1 cellular context compared by ENCODE assay signal in genomic region chr12:57086951-57087688, GRCh38.
TF ChIP-seq lines count a peak whose summit lies in the region.

No MANE protein-coding gene starts in this region.

TF ChIP-seq in K562, 482 proteins besides CTCF, POLR2A, EP300 and RAD21 (continued from another document and continues in another):
- TF ChIP-seq FOXO4 (CRISPR knock-in tag; IDR thresholded peaks at IDR 0.05) (no peak), THAP12 (CRISPR knock-in tag; IDR thresholded peaks at IDR 0.05) (0 out of 2 replicates have a peak, but pooled peaks have one; percentile 29), NFIC (IDR thresholded peaks at IDR 0.05) (0 out of 2 replicates have a peak, but pooled peaks have one; percentile 2), CREB1 (IDR thresholded peaks at IDR 0.05) (peak; percentile 58), CREB1 (CRISPR knock-in tag; IDR thresholded peaks at IDR 0.05) (no peak; the same call in 1 of the 2 replicates), EGR1 (conservative IDR thresholded peaks at IDR 0.05) (peak; percentile 94; the same call in 1 of the 2 replicates), JUND (IDR thresholded peaks at IDR 0.05; ENCODE audit: borderline replicate concordance, low read depth, low read length) (no peak), JUND (tag; IDR thresholded peaks at IDR 0.05; ENCODE audit: borderline replicate concordance, low read depth, low read length) (no peak), ZNF253 (CRISPR knock-in tag; conservative IDR thresholded peaks at IDR 0.05) (no peak), ETV1 (tag; conservative IDR thresholded peaks at IDR 0.05; ENCODE audit: low read depth) (no peak), ZNF780A (CRISPR knock-in tag; IDR thresholded peaks at IDR 0.05) (no peak), ZBTB49 (CRISPR knock-in tag; IDR thresholded peaks at IDR 0.05; ENCODE audit: borderline replicate concordance) (no peak), CREM (IDR thresholded peaks at IDR 0.05; ENCODE audit: low read depth) (peak; percentile 89), ZNF740 (CRISPR knock-in tag; IDR thresholded peaks at IDR 0.05) (0 out of 2 replicates have a peak, but pooled peaks have one; percentile 15), ZNF740 (tag; IDR thresholded peaks at IDR 0.05) (no peak), NFATC3 (IDR thresholded peaks at IDR 0.05) (no peak), JUN (IDR thresholded peaks at IDR 0.05; ENCODE audit: borderline replicate concordance, low read depth, low read length) (no peak), JUN (CRISPR knock-in tag; IDR thresholded peaks at IDR 0.05; ENCODE audit: borderline replicate concordance) (no peak), TRIM28 (IDR thresholded peaks at IDR 0.05) (no peak), ZNF764 (CRISPR knock-in tag; IDR thresholded peaks at IDR 0.05; ENCODE audit: low read depth) (no peak), ADNP (tag; IDR thresholded peaks at IDR 0.05) (no peak), NFE2L1 (tag; IDR thresholded peaks at IDR 0.05; ENCODE audit: borderline replicate concordance, low read depth) (no peak), SMAD1 (IDR thresholded peaks at IDR 0.05; ENCODE audit: low read depth, low read length, partially characterized antibody) (peak; percentile 58), PTRF (tag; IDR thresholded peaks at IDR 0.05) (no peak), ZNF316 (IDR thresholded peaks at IDR 0.05) (no peak), ZNF778 (CRISPR knock-in tag; IDR thresholded peaks at IDR 0.05) (no peak), TBP (optimal IDR thresholded peaks at IDR 0.05; ENCODE audit: low read depth, low read length) (peak; percentile 5), NFRKB (IDR thresholded peaks at IDR 0.05; ENCODE audit: low read depth) (peak; percentile 27; the same call in 1 of the 2 replicates), ZNF174 (CRISPR knock-in tag; IDR thresholded peaks at IDR 0.05) (no peak), KDM1A (IDR thresholded peaks at IDR 0.05) (0 out of 4 replicates have a peak, but pooled peaks of 1 of the 2 experiments have one; percentile 5), STAT5A (IDR thresholded peaks at IDR 0.05; ENCODE audit: borderline replicate concordance, low read length) (no peak), ZFP91 (CRISPR knock-in tag; IDR thresholded peaks at IDR 0.05) (no peak), TEAD4 (IDR thresholded peaks at IDR 0.05; ENCODE audit: low read length) (no peak), TEAD4 (CRISPR knock-in tag; IDR thresholded peaks at IDR 0.05; ENCODE audit: borderline replicate concordance) (no peak), NEUROD1 (IDR thresholded peaks at IDR 0.05; ENCODE audit: borderline replicate concordance, low read depth, low read length, partially characterized antibody) (peak; percentile 21), EP400 (IDR thresholded peaks at IDR 0.05) (peak; percentile 52; the same call in 1 of the 2 replicates), BRD4 (IDR thresholded peaks at IDR 0.05) (0 out of 2 replicates have a peak, but pooled peaks have one; percentile 50), ZNF121 (CRISPR knock-in tag; conservative IDR thresholded peaks at IDR 0.05) (no peak), TEAD1 (CRISPR knock-in tag; IDR thresholded peaks at IDR 0.05) (no peak), ZNF224 (CRISPR knock-in tag; IDR thresholded peaks at IDR 0.05) (no peak), GTF2E2 (tag; IDR thresholded peaks at IDR 0.05) (peak; percentile 26; the same call in 1 of the 2 replicates), RUNX1 (IDR thresholded peaks at IDR 0.05; ENCODE audit: low read depth) (no peak)
- TF ChIP-seq, protein P1, sequence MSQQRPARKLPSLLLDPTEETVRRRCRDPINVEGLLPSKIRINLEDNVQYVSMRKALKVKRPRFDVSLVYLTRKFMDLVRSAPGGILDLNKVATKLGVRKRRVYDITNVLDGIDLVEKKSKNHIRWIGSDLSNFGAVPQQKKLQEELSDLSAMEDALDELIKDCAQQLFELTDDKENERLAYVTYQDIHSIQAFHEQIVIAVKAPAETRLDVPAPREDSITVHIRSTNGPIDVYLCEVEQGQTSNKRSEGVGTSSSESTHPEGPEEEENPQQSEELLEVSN (IDR thresholded peaks at IDR 0.05; ENCODE audit: borderline replicate concordance in 1 of 2, extremely low read depth in 1 of 2, insufficient read depth in 1 of 2, insufficient read length in 1 of 2, low read depth in 1 of 2, low read length in 1 of 2, poor library complexity in 1 of 2, severe bottlenecking in 1 of 2) = peak in 1 of 2 experiments; percentile 79
- TF ChIP-seq, protein P2, sequence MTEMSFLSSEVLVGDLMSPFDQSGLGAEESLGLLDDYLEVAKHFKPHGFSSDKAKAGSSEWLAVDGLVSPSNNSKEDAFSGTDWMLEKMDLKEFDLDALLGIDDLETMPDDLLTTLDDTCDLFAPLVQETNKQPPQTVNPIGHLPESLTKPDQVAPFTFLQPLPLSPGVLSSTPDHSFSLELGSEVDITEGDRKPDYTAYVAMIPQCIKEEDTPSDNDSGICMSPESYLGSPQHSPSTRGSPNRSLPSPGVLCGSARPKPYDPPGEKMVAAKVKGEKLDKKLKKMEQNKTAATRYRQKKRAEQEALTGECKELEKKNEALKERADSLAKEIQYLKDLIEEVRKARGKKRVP (CRISPR knock-in tag; IDR thresholded peaks at IDR 0.05) = 0 out of 2 replicates have a peak, but pooled peaks have one; percentile 11
- TF ChIP-seq, protein P3, sequence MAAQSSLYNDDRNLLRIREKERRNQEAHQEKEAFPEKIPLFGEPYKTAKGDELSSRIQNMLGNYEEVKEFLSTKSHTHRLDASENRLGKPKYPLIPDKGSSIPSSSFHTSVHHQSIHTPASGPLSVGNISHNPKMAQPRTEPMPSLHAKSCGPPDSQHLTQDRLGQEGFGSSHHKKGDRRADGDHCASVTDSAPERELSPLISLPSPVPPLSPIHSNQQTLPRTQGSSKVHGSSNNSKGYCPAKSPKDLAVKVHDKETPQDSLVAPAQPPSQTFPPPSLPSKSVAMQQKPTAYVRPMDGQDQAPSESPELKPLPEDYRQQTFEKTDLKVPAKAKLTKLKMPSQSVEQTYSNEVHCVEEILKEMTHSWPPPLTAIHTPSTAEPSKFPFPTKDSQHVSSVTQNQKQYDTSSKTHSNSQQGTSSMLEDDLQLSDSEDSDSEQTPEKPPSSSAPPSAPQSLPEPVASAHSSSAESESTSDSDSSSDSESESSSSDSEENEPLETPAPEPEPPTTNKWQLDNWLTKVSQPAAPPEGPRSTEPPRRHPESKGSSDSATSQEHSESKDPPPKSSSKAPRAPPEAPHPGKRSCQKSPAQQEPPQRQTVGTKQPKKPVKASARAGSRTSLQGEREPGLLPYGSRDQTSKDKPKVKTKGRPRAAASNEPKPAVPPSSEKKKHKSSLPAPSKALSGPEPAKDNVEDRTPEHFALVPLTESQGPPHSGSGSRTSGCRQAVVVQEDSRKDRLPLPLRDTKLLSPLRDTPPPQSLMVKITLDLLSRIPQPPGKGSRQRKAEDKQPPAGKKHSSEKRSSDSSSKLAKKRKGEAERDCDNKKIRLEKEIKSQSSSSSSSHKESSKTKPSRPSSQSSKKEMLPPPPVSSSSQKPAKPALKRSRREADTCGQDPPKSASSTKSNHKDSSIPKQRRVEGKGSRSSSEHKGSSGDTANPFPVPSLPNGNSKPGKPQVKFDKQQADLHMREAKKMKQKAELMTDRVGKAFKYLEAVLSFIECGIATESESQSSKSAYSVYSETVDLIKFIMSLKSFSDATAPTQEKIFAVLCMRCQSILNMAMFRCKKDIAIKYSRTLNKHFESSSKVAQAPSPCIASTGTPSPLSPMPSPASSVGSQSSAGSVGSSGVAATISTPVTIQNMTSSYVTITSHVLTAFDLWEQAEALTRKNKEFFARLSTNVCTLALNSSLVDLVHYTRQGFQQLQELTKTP (IDR thresholded peaks at IDR 0.05; ENCODE audit: low read depth in 1 of 2, partially characterized antibody in 2 of 2) = no peak
- TF ChIP-seq, protein P4, sequence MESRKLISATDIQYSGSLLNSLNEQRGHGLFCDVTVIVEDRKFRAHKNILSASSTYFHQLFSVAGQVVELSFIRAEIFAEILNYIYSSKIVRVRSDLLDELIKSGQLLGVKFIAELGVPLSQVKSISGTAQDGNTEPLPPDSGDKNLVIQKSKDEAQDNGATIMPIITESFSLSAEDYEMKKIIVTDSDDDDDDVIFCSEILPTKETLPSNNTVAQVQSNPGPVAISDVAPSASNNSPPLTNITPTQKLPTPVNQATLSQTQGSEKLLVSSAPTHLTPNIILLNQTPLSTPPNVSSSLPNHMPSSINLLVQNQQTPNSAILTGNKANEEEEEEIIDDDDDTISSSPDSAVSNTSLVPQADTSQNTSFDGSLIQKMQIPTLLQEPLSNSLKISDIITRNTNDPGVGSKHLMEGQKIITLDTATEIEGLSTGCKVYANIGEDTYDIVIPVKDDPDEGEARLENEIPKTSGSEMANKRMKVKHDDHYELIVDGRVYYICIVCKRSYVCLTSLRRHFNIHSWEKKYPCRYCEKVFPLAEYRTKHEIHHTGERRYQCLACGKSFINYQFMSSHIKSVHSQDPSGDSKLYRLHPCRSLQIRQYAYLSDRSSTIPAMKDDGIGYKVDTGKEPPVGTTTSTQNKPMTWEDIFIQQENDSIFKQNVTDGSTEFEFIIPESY (CRISPR knock-in tag; IDR thresholded peaks at IDR 0.05) = no peak
- TF ChIP-seq, protein P5, sequence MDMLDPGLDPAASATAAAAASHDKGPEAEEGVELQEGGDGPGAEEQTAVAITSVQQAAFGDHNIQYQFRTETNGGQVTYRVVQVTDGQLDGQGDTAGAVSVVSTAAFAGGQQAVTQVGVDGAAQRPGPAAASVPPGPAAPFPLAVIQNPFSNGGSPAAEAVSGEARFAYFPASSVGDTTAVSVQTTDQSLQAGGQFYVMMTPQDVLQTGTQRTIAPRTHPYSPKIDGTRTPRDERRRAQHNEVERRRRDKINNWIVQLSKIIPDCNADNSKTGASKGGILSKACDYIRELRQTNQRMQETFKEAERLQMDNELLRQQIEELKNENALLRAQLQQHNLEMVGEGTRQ (CRISPR knock-in tag; IDR thresholded peaks at IDR 0.05) = peak; percentile 3; the same call in 1 of the 2 replicates
